ENCODE assay signal across 8 cellular contexts in the genomic region with DNA sequence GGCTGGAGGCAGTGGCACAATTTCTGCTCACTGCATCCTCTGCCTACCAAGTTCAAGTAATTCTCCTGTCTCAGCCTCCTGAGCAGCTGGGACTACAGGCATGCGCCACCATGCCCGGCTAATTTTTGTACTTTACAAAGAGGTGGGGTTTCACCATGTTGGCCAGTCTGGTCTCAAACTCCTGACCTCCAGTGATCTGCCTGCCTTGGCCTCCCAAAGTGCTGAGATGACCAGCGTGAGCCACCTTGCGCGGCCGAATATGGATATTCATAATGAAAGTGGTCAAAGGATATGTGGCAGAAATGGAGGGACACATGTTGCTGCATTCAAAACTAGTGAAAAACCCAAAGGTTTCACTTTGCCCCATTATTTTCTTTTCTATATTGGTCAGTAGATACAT.
DNase-seq lines count a peak whose midpoint lies in the region; ATAC-seq and TF ChIP-seq lines count a peak whose summit lies in the region.
"Not testable (repeated sequence)": the region's sequence is repeated elsewhere in the genome, so short reads cannot be mapped to it uniquely, and the experiment has no call there.

No MANE protein-coding gene starts in this region.

- DNase-seq in GM13977 (ENCODE audit: low spot score), result peak; percentile 30
- DNase-seq in GM20000 (ENCODE audit: low spot score), result peak; percentile 38

- H3K27ac ChIP-seq in VCaP, result peak overlapping the region; percentile 44

- H3K27ac Mint-ChIP-seq in stimulated activated naive CD8-positive, alpha-beta T cell treated with anti-CD3 and anti-CD28 coated beads, Interleukin-15, Interleukin-2, amounts not matched to agents 100 ng/mL and 50 ng/mL, for 24 hours, result peak overlapping the region; percentile 49

- H3K4me1 Mint-ChIP-seq in stimulated activated naive CD8-positive, alpha-beta T cell treated with anti-CD3 and anti-CD28 coated beads, Interleukin-15, Interleukin-2, amounts not matched to agents 100 ng/mL and 50 ng/mL, for 24 hours (ENCODE audit: low read depth), result peaks cover 42% of the 10 kb centered on the region

- not testable (repeated sequence) for TF ChIP-seq CTCF in GM13977 (IDR thresholded peaks at IDR 0.05; ENCODE audit: extremely low read depth, insufficient read depth, missing control alignments); GM20000 (IDR thresholded peaks at IDR 0.05; ENCODE audit: extremely low read depth, missing control alignments); VCaP (conservative IDR thresholded peaks at IDR 0.05)

- not testable (repeated sequence) for H3K9me3 Mint-ChIP-seq in stimulated activated naive CD8-positive, alpha-beta T cell treated with anti-CD3 and anti-CD28 coated beads, Interleukin-15, Interleukin-2, amounts not matched to agents 100 ng/mL and 50 ng/mL, for 24 hours

- not testable (repeated sequence) for H3K27me3 Mint-ChIP-seq in stimulated activated naive CD8-positive, alpha-beta T cell treated with anti-CD3 and anti-CD28 coated beads, Interleukin-15, Interleukin-2, amounts not matched to agents 100 ng/mL and 50 ng/mL, for 24 hours

- in situ Hi-C loops in GM13977 (cut with MboI; ENCODE audit: low pct_unique_long_range_greater_than_20kb, low sequenced_read_pairs, unreplicated experiment), result not testable (repeated sequence)

- not testable (repeated sequence) for H3K4me3 Mint-ChIP-seq in stimulated activated naive CD8-positive, alpha-beta T cell treated with anti-CD3 and anti-CD28 coated beads, Interleukin-15, Interleukin-2, amounts not matched to agents 100 ng/mL and 50 ng/mL, for 24 hours

- H3K36me3 Mint-ChIP-seq in stimulated activated naive CD8-positive, alpha-beta T cell treated with anti-CD3 and anti-CD28 coated beads, Interleukin-15, Interleukin-2, amounts not matched to agents 100 ng/mL and 50 ng/mL, for 24 hours (ENCODE audit: low read depth), result peaks cover 11% of the 10 kb centered on the region

- ATAC-seq in GM19023 (IDR thresholded peaks at IDR 0.05; ENCODE audit: unreplicated experiment) (peak; percentile 58), GM21723 (IDR thresholded peaks at IDR 0.05; ENCODE audit: unreplicated experiment) (peak; percentile 81), HG02970 (IDR thresholded peaks at IDR 0.05; ENCODE audit: low FRiP score, unreplicated experiment) (peak; percentile 56), HG03432 (IDR thresholded peaks at IDR 0.05; ENCODE audit: unreplicated experiment) (peak; percentile 76)

Comparison
In these comparisons a context has a peak if more than half of its experiments do, and no peak if none do; other contexts are left out.
1. Peak in every context shown above with its lines: DNase-seq, ATAC-seq and H3K27ac ChIP-seq.